ENCODE assay signal across 1 cellular context in genomic region chr16:25106567-25107465, GRCh38.
TF ChIP-seq lines count a peak whose summit lies in the region.

No MANE protein-coding gene starts in this region.

TF ChIP-seq in HepG2, 621 proteins besides CTCF, POLR2A, EP300 and RAD21 (continued from another document and continues in another):
- peak; percentile 97 for TF ChIP-seq ZBED4 (CRISPR knock-in tag; IDR thresholded peaks at IDR 0.05; ENCODE audit: borderline replicate concordance)
- TF ChIP-seq TIGD3 (CRISPR knock-in tag; IDR thresholded peaks at IDR 0.05; ENCODE audit: borderline replicate concordance), result no peak
- TF ChIP-seq ZNF749 (CRISPR knock-in tag; IDR thresholded peaks at IDR 0.05; ENCODE audit: borderline replicate concordance), result 0 out of 2 replicates have a peak, but pooled peaks have one; percentile 70
- TF ChIP-seq TCF7L2 (IDR thresholded peaks at IDR 0.05; ENCODE audit: low read depth, low read length), result no peak
- no peak for TF ChIP-seq KAT2B (IDR thresholded peaks at IDR 0.05; ENCODE audit: borderline replicate concordance, low read depth, low read length)
- no peak for TF ChIP-seq U2AF1 (optimal IDR thresholded peaks at IDR 0.05; ENCODE audit: low read depth, low read length)
- TF ChIP-seq RBAK (CRISPR knock-in tag; IDR thresholded peaks at IDR 0.05), result no peak; the same call in 1 of the 2 replicates
- TF ChIP-seq CREB3 (CRISPR knock-in tag; IDR thresholded peaks at IDR 0.05), result no peak; the same call in 1 of the 2 replicates
- 0 out of 2 replicates have a peak, but pooled peaks have one; percentile 29 for TF ChIP-seq HIC2 (CRISPR knock-in tag; IDR thresholded peaks at IDR 0.05; ENCODE audit: low read depth)
- peak; percentile 83 for TF ChIP-seq STAG1 (CRISPR knock-in tag; IDR thresholded peaks at IDR 0.05)
- no peak for TF ChIP-seq ATM (IDR thresholded peaks at IDR 0.05; ENCODE audit: borderline replicate concordance)
- peak; percentile 59; the same call in 1 of the 2 replicates for TF ChIP-seq ZMAT3 (CRISPR knock-in tag; conservative IDR thresholded peaks at IDR 0.05)
- no peak for TF ChIP-seq HNF1A (IDR thresholded peaks at IDR 0.05; ENCODE audit: low read depth)
- peak; percentile 57; the same call in 1 of the 2 replicates for TF ChIP-seq HNF1A (CRISPR knock-in tag; IDR thresholded peaks at IDR 0.05; ENCODE audit: borderline replicate concordance)
- 0 out of 2 replicates have a peak, but pooled peaks have one; percentile 20 for TF ChIP-seq ZNF674 (CRISPR knock-in tag; IDR thresholded peaks at IDR 0.05; ENCODE audit: low read depth)
- TF ChIP-seq ZFP36L2 (CRISPR knock-in tag; IDR thresholded peaks at IDR 0.05), result peak; percentile 51; the same call in 1 of the 2 replicates
- 0 out of 2 replicates have a peak, but pooled peaks have one; percentile 77 for TF ChIP-seq ZNF484 (CRISPR knock-in tag; IDR thresholded peaks at IDR 0.05; ENCODE audit: borderline replicate concordance, low read depth)
- TF ChIP-seq RERE (CRISPR knock-in tag; IDR thresholded peaks at IDR 0.05; ENCODE audit: low read depth), result peak; percentile 53; the same call in 1 of the 2 replicates
- TF ChIP-seq FOSL1 (CRISPR knock-in tag; IDR thresholded peaks at IDR 0.05; ENCODE audit: borderline replicate concordance), result peak; percentile 29; the same call in 1 of the 2 replicates
- no peak for TF ChIP-seq ZKSCAN1 (IDR thresholded peaks at IDR 0.05; ENCODE audit: low read length)
- TF ChIP-seq ZBTB40 (IDR thresholded peaks at IDR 0.05), result peak; percentile 14; the same call in 1 of the 2 replicates
- peak; percentile 85 for TF ChIP-seq ZBTB40 (CRISPR knock-in tag; IDR thresholded peaks at IDR 0.05)
